11 cellular contexts compared by ENCODE assay signal in genomic region chr19:49557641-49558325, GRCh38. TPM values are rescaled to one million over a fixed set of nuclear protein-coding genes. Genes with fewer than 3 reads are reported as not detected.
DNase-seq lines count a peak whose midpoint lies in the region; FAIRE-seq and TF ChIP-seq lines count a peak whose summit lies in the region.
"Had no signal": no experiment of that assay in that cellular context is flagged by ENCODE, and none has a peak within 500 bp of the region (broad histone marks: within the 10 kb centered on the region; RNA-seq: fewer than 3 reads in every experiment).

No MANE protein-coding gene starts in this region.

- H3K27me3 Mint-ChIP-seq in T-helper 2 cell treated with Interferon-gamma antibody and Interleukin-4, amounts not matched to agents 5 μg/mL and 100 μg/mL, for 36 hours (ENCODE audit: low read depth): no peaks in the 10 kb centered on the region

- no peak for FAIRE-seq in GM19239 (lab: Jason Lieb, UNC)

- intact Hi-C loops in esophagus squamous epithelium (cut with DNase I): no loop called here

- H3K4me3 Mint-ChIP-seq in T-helper 2 cell treated with Interferon-gamma antibody and Interleukin-4, amounts not matched to agents 5 μg/mL and 100 μg/mL, for 36 hours: peak overlapping the region; percentile 79

- no peaks in the 10 kb centered on the region for H3K27me3 ChIP-seq in mucosa of stomach (ENCODE audit: control insufficient read depth, insufficient read depth, low read length)
- no peaks in the 10 kb centered on the region for H3K27me3 ChIP-seq in esophagus squamous epithelium

- TF ChIP-seq POLR2A in esophagus squamous epithelium (IDR thresholded peaks at IDR 0.05): no peak

- H3K9ac ChIP-seq in mucosa of stomach (ENCODE audit: low read length): peak overlapping the region; percentile 4

- H3K4me1 Mint-ChIP-seq in T-helper 2 cell treated with Interferon-gamma antibody and Interleukin-4, amounts not matched to agents 5 μg/mL and 100 μg/mL, for 36 hours (ENCODE audit: low read depth): peaks cover 71% of the 10 kb centered on the region

- H3K4me3 ChIP-seq in mucosa of stomach (ENCODE audit: low read length): no peak overlapping the region
- H3K4me3 ChIP-seq in esophagus squamous epithelium: no peak overlapping the region
- H3K4me3 ChIP-seq: lower lobe of right lung had no signal

- TF ChIP-seq CTCF in esophagus squamous epithelium (IDR thresholded peaks at IDR 0.05): no peak

- peaks cover 65% of the 10 kb centered on the region for H3K36me3 Mint-ChIP-seq in T-helper 2 cell treated with Interferon-gamma antibody and Interleukin-4, amounts not matched to agents 5 μg/mL and 100 μg/mL, for 36 hours (ENCODE audit: low read depth)

- no peak overlapping the region for H3K27ac ChIP-seq in esophagus squamous epithelium
- H3K27ac ChIP-seq: lower lobe of right lung had no signal

- H3K36me3 ChIP-seq in mucosa of stomach (ENCODE audit: control insufficient read depth, insufficient read depth, low read length) (peaks cover 9% of the 10 kb centered on the region), esophagus squamous epithelium (peaks cover 17 to 69% (median 21%) of the 10 kb centered on the region in 3 donors)

- H3K4me1 ChIP-seq in mucosa of stomach (ENCODE audit: control insufficient read depth, insufficient read depth, low read length) (peaks cover 46% of the 10 kb centered on the region), esophagus squamous epithelium (peaks cover 14 to 65% (median 15%) of the 10 kb centered on the region in 3 donors)

- H3K27ac Mint-ChIP-seq in T-helper 2 cell treated with Interferon-gamma antibody and Interleukin-4, amounts not matched to agents 5 μg/mL and 100 μg/mL, for 36 hours: peak overlapping the region; percentile 89

- H3K9me3 Mint-ChIP-seq in T-helper 2 cell treated with Interferon-gamma antibody and Interleukin-4, amounts not matched to agents 5 μg/mL and 100 μg/mL, for 36 hours: peaks cover 4% of the 10 kb centered on the region

- H3K9me3 ChIP-seq in mucosa of stomach (ENCODE audit: control insufficient read depth, low read length): no peaks in the 10 kb centered on the region
- H3K9me3 ChIP-seq in esophagus squamous epithelium: no peaks in the 10 kb centered on the region
- H3K9me3 ChIP-seq: lower lobe of right lung had no signal

- WGBS in esophagus squamous epithelium, 2 donors: 89 to 91% methylated on average over 17 to 18 of the region's 18 CpGs

- DNase-seq in ELF-1 (ENCODE audit: low read depth, low spot score) (peak; percentile 52), GM19239 (ENCODE audit: insufficient read length, low spot score) (no peak), esophagus squamous epithelium (lab: John Stamatoyannopoulos, UW) (no peak)
- DNase-seq in T-helper 2 cell treated with Interferon-gamma antibody and Interleukin-4, amounts not matched to agents 5 μg/mL and 100 μg/mL, for 36 hours (ENCODE audit: low spot score): no peak
- DNase-seq: C1 segment of cervical spinal cord; lower lobe of right lung; MV-4-11; NCI-H2171 treated with DMSO at 0.1 percent for 48 hours; NK-92 treated with Interleukin-12 subunit alpha and Interleukin-12 subunit beta, amount 100 ng/mL, for 24 hours; SIG-M5 had no signal

RNA-seq across cellular contexts. Expression of gene NOSIP, which starts 22.6 kb away (rescaled TPM):
- 10 to 100 TPM; 37.8 to 50.7 (median 40.2) TPM for total RNA-seq in esophagus squamous epithelium

RNA-seq across cellular contexts. Expression of gene PRRG2, which starts 23.3 kb away (rescaled TPM):
- 10 to 100 TPM in 1 of 4 donors, 1 to 10 TPM in 3; 7.7 to 19.8 (median 8.8) TPM for total RNA-seq in esophagus squamous epithelium

RNA-seq across cellular contexts. Expression of gene RCN3, which starts 30.0 kb away (rescaled TPM):
- total RNA-seq in esophagus squamous epithelium: 1 to 10 TPM; 1.0 to 7.2 (median 2.3) TPM

RNA-seq across cellular contexts. Expression of gene PRR12, which starts 33.2 kb away (rescaled TPM):
- 10 to 100 TPM in 1 of 4 donors, 1 to 10 TPM in 3; 4.5 to 11.9 (median 7.7) TPM for total RNA-seq in esophagus squamous epithelium

RNA-seq across cellular contexts. Expression of gene FCGRT, which starts 45.3 kb away (rescaled TPM):
- 100 to 1,000 TPM in 1 of 4 donors, 10 to 100 TPM in 3; 18.0 to 129 (median 60.0) TPM for total RNA-seq in esophagus squamous epithelium
